8 cellular contexts compared by ENCODE assay signal in genomic region chr14:74019743-74020142, GRCh38. TPM values are rescaled to one million over a fixed set of nuclear protein-coding genes. Genes with fewer than 3 reads are reported as not detected.
A peak's percentile ranks its signal among the peaks of the same experiment; 100 is the strongest.
DNase-seq lines count a peak whose midpoint lies in the region; ATAC-seq and TF ChIP-seq lines count a peak whose summit lies in the region.

No MANE protein-coding gene starts in this region.

- H3K4me3 Mint-ChIP-seq in activated CD8-positive, alpha-beta T cell treated with anti-CD3 and anti-CD28 coated beads for 36 hours: peak overlapping the region; percentile 94
- peak overlapping the region; percentile 87 for H3K4me3 Mint-ChIP-seq in glutamatergic neuron (ENCODE audit: unreplicated experiment)

- H3K27me3 Mint-ChIP-seq in activated CD8-positive, alpha-beta T cell treated with anti-CD3 and anti-CD28 coated beads for 36 hours: no peaks in the 10 kb centered on the region
- H3K27me3 Mint-ChIP-seq in glutamatergic neuron (ENCODE audit: unreplicated experiment): peaks cover 3% of the 10 kb centered on the region

- peak overlapping the region; percentile 85; the same call in 1 of the 2 replicates for H3K27ac ChIP-seq in HEK293 (ENCODE audit: extremely low read depth, low read depth, low read length)

- TF ChIP-seq CTCF in HEK293 (tag by site-specific recombination; IDR thresholded peaks at IDR 0.05) (no peak), glutamatergic neuron (IDR thresholded peaks at IDR 0.05; ENCODE audit: partially characterized antibody, unreplicated experiment) (no peak)
- TF ChIP-seq CTCF in activated CD8-positive, alpha-beta T cell treated with anti-CD3 and anti-CD28 coated beads for 36 hours (IDR thresholded peaks at IDR 0.05): no peak

- H3K36me3 Mint-ChIP-seq in activated CD8-positive, alpha-beta T cell treated with anti-CD3 and anti-CD28 coated beads for 36 hours (ENCODE audit: low read depth): no peaks in the 10 kb centered on the region
- no peaks in the 10 kb centered on the region for H3K36me3 Mint-ChIP-seq in glutamatergic neuron (ENCODE audit: unreplicated experiment)

- H3K9me3 ChIP-seq in HEK293 (ENCODE audit: control insufficient read depth, insufficient read depth, low read depth, low read length): no peaks in the 10 kb centered on the region

- H3K36me3 ChIP-seq in HEK293 (ENCODE audit: control insufficient read depth in 2 of 2, insufficient read depth in 1 of 2, low read length in 2 of 2): peaks cover 0 to 2% of the 10 kb centered on the region in 2 experiments; a peak in 1 of 3 replicates

- CTCF ChIA-PET in HEK293 (lab: Yijun Ruan, JAX): no interaction called here
- CTCF ChIA-PET in activated CD8-positive, alpha-beta T cell treated with anti-CD3 and anti-CD28 coated beads for 36 hours (lab: Charles Lee): interaction anchor here (1.4 kb wide), 1 partner anchor 237 kb away, joined by 3 read pairs; no protein-coding TSS in a partner anchor

- POLR2A ChIA-PET in HEK293 (lab: Yijun Ruan, JAX): interaction anchor here (1.2 kb wide), 1 partner anchor 168 kb away, joined by 3 read pairs; the partner anchor contains the start of gene PTGR2
- POLR2A ChIA-PET in activated CD8-positive, alpha-beta T cell treated with anti-CD3 and anti-CD28 coated beads for 36 hours (lab: Charles Lee): no interaction called here

- intact Hi-C loops in activated CD8-positive, alpha-beta T cell treated with anti-CD3 and anti-CD28 coated beads for 36 hours (cut with micrococcal nuclease): no loop called here
- intact Hi-C loops in sciatic nerve (cut with DNase I): no loop called here

- no peak for ATAC-seq in activated CD8-positive, alpha-beta T cell treated with anti-CD3 and anti-CD28 coated beads for 36 hours
- ATAC-seq in sciatic nerve (peak; percentile 53), HG03175 (IDR thresholded peaks at IDR 0.05; ENCODE audit: unreplicated experiment) (no peak), HG03196 (IDR thresholded peaks at IDR 0.05; ENCODE audit: unreplicated experiment) (no peak)

- no peaks in the 10 kb centered on the region for H3K9me3 Mint-ChIP-seq in activated CD8-positive, alpha-beta T cell treated with anti-CD3 and anti-CD28 coated beads for 36 hours
- peaks cover 2% of the 10 kb centered on the region for H3K9me3 Mint-ChIP-seq in glutamatergic neuron (ENCODE audit: unreplicated experiment)

- DNase-seq in activated CD8-positive, alpha-beta T cell treated with anti-CD3 and anti-CD28 coated beads for 36 hours: peak; percentile 5
- DNase-seq in glutamatergic neuron (no peak), sciatic nerve (ENCODE audit: low spot score) (no peak), NCI-H187 (lab: John Stamatoyannopoulos, UW) (no peak)
- DNase-seq in stimulated activated CD4-positive, alpha-beta T cell treated with anti-CD3 and anti-CD28 coated beads, Interleukin-4, amount 100 ng/mL, for 24 hours: no peak

- peak overlapping the region; percentile 93 for H3K4me3 ChIP-seq in HEK293 (ENCODE audit: low read depth, low read length)

- H3K4me1 ChIP-seq in HEK293 (ENCODE audit: control insufficient read depth, insufficient read depth, low read length): 0 out of 2 replicates have a peak, but pooled peaks cover 2% of the 10 kb centered on the region

- peaks cover 11% of the 10 kb centered on the region for H3K4me1 Mint-ChIP-seq in activated CD8-positive, alpha-beta T cell treated with anti-CD3 and anti-CD28 coated beads for 36 hours (ENCODE audit: low read depth)
- H3K4me1 Mint-ChIP-seq in glutamatergic neuron (ENCODE audit: low read depth, unreplicated experiment): no peaks in the 10 kb centered on the region

- H3K27ac Mint-ChIP-seq in activated CD8-positive, alpha-beta T cell treated with anti-CD3 and anti-CD28 coated beads for 36 hours: peak overlapping the region; percentile 77
- no peak overlapping the region for H3K27ac Mint-ChIP-seq in glutamatergic neuron (ENCODE audit: unreplicated experiment)

TF ChIP-seq in HEK293, 187 proteins besides CTCF, POLR2A, EP300 and RAD21 (continues in another document):
- no peak for TF ChIP-seq ZNF791 (tag by site-specific recombination; IDR thresholded peaks at IDR 0.05)
- TF ChIP-seq ZNF473 (tag by site-specific recombination; IDR thresholded peaks at IDR 0.05): no peak
- TF ChIP-seq, protein P1, sequence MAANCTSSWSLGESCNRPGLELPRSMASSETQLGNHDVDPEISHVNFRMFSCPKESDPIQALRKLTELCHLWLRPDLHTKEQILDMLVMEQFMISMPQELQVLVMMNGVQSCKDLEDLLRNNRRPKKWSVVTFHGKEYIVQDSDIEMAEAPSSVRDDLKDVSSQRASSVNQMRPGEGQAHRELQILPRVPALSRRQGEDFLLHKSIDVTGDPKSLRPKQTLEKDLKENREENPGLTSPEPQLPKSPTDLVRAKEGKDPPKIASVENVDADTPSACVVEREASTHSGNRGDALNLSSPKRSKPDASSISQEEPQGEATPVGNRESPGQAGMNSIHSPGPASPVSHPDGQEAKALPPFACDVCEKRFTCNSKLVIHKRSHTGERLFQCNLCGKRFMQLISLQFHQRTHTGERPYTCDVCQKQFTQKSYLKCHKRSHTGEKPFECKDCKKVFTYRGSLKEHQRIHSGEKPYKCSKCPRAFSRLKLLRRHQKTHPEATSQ (tag by site-specific recombination; IDR thresholded peaks at IDR 0.05): no peak
- no peak for TF ChIP-seq ZNF416 (tag by site-specific recombination; IDR thresholded peaks at IDR 0.05)
- no peak for TF ChIP-seq ZIC2 (tag by site-specific recombination; IDR thresholded peaks at IDR 0.05)
- TF ChIP-seq ZNF585B (tag by site-specific recombination; IDR thresholded peaks at IDR 0.05): no peak
- TF ChIP-seq ZNF621 (tag by site-specific recombination; IDR thresholded peaks at IDR 0.05): no peak
- TF ChIP-seq, protein P2, sequence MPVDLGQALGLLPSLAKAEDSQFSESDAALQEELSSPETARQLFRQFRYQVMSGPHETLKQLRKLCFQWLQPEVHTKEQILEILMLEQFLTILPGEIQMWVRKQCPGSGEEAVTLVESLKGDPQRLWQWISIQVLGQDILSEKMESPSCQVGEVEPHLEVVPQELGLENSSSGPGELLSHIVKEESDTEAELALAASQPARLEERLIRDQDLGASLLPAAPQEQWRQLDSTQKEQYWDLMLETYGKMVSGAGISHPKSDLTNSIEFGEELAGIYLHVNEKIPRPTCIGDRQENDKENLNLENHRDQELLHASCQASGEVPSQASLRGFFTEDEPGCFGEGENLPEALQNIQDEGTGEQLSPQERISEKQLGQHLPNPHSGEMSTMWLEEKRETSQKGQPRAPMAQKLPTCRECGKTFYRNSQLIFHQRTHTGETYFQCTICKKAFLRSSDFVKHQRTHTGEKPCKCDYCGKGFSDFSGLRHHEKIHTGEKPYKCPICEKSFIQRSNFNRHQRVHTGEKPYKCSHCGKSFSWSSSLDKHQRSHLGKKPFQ (tag by site-specific recombination; IDR thresholded peaks at IDR 0.05): no peak
- no peak for TF ChIP-seq ZNF658 (tag by site-specific recombination; IDR thresholded peaks at IDR 0.05)
- TF ChIP-seq ZNF24 (tag by site-specific recombination; IDR thresholded peaks at IDR 0.05): no peak
- TF ChIP-seq ZNF280D (tag by site-specific recombination; IDR thresholded peaks at IDR 0.05): no peak

RNA-seq across cellular contexts. Expression of gene BBOF1, which starts 0.6 kb away (rescaled TPM):
- 1 to 10 TPM; 1.2 TPM for total RNA-seq in activated CD8-positive, alpha-beta T cell treated with anti-CD3 and anti-CD28 coated beads for 36 hours
- 0.91 TPM for total RNA-seq in glutamatergic neuron (ENCODE audit: unreplicated experiment)
- total RNA-seq in sciatic nerve: 8.6 TPM

RNA-seq across cellular contexts. Expression of gene ENTPD5, which starts 0.7 kb away (rescaled TPM):
- 10 to 100 TPM; 11.9 to 13.9 TPM for total RNA-seq in activated CD8-positive, alpha-beta T cell treated with anti-CD3 and anti-CD28 coated beads for 36 hours
- 7.8 TPM for total RNA-seq in glutamatergic neuron (ENCODE audit: unreplicated experiment)
- total RNA-seq in sciatic nerve: 15.5 TPM
